ENCODE assay signal across 1 cellular context in the genomic region with DNA sequence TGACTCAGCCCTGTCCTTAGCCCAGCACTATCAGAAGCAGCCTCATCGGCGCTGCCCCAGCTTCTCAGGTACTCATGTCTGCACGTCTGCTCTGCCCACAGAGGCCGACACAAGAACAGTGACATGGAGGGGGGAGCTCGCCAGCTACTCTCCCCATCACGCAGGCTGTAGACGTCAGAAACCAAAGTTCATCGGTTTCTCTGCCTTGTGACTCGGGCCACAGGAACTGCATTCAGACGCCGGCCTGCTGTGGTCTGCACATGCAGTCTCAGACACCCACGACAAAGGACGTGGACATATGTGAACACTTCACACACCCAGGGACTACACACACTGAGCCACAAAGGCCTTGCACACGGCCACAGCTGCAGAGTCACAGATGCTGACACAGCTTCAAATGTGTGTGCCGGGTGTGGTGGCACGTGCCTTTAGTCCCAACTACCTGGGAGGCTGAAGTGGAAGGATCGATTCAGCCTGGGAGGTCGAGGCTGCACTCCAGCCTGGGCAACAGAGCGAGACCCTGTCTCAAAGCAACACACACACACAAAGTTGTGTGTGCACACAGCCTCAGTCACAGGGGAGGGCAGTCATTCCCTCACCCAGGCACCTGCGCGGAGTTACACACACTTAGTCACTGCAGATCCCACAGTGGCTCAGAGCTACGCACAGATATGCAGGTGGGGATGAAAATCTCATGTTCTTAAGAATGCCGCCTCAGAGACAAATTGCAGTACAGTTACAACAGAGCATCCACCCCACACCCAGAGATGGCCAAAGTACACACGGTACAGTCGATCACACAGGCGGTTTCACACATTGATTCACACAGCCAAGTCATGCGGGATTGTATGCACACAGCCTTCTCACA.
TF ChIP-seq lines count a peak whose summit lies in the region.

No MANE protein-coding gene starts in this region.

TF ChIP-seq in GM23338, 12 proteins besides CTCF, POLR2A, EP300 and RAD21 (continued from another document):
- TF ChIP-seq, protein P1, sequence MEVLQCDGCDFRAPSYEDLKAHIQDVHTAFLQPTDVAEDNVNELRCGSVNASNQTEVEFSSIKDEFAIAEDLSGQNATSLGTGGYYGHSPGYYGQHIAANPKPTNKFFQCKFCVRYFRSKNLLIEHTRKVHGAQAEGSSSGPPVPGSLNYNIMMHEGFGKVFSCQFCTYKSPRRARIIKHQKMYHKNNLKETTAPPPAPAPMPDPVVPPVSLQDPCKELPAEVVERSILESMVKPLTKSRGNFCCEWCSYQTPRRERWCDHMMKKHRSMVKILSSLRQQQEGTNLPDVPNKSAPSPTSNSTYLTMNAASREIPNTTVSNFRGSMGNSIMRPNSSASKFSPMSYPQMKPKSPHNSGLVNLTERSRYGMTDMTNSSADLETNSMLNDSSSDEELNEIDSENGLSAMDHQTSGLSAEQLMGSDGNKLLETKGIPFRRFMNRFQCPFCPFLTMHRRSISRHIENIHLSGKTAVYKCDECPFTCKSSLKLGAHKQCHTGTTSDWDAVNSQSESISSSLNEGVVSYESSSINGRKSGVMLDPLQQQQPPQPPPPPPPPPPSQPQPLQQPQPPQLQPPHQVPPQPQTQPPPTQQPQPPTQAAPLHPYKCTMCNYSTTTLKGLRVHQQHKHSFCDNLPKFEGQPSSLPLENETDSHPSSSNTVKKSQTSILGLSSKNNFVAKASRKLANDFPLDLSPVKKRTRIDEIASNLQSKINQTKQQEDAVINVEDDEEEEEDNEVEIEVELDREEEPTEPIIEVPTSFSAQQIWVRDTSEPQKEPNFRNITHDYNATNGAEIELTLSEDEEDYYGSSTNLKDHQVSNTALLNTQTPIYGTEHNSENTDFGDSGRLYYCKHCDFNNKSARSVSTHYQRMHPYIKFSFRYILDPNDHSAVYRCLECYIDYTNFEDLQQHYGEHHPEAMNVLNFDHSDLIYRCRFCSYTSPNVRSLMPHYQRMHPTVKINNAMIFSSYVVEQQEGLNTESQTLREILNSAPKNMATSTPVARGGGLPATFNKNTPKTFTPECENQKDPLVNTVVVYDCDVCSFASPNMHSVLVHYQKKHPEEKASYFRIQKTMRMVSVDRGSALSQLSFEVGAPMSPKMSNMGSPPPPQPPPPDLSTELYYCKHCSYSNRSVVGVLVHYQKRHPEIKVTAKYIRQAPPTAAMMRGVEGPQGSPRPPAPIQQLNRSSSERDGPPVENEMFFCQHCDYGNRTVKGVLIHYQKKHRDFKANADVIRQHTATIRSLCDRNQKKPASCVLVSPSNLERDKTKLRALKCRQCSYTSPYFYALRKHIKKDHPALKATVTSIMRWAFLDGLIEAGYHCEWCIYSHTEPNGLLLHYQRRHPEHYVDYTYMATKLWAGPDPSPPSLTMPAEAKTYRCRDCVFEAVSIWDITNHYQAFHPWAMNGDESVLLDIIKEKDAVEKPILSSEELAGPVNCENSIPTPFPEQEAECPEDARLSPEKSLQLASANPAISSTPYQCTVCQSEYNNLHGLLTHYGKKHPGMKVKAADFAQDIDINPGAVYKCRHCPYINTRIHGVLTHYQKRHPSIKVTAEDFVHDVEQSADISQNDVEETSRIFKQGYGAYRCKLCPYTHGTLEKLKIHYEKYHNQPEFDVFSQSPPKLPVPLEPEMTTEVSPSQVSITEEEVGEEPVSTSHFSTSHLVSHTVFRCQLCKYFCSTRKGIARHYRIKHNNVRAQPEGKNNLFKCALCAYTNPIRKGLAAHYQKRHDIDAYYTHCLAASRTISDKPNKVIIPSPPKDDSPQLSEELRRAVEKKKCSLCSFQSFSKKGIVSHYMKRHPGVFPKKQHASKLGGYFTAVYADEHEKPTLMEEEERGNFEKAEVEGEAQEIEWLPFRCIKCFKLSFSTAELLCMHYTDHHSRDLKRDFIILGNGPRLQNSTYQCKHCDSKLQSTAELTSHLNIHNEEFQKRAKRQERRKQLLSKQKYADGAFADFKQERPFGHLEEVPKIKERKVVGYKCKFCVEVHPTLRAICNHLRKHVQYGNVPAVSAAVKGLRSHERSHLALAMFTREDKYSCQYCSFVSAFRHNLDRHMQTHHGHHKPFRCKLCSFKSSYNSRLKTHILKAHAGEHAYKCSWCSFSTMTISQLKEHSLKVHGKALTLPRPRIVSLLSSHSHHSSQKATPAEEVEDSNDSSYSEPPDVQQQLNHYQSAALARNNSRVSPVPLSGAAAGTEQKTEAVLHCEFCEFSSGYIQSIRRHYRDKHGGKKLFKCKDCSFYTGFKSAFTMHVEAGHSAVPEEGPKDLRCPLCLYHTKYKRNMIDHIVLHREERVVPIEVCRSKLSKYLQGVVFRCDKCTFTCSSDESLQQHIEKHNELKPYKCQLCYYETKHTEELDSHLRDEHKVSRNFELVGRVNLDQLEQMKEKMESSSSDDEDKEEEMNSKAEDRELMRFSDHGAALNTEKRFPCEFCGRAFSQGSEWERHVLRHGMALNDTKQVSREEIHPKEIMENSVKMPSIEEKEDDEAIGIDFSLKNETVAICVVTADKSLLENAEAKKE (CRISPR knock-in tag; IDR thresholded peaks at IDR 0.05): no peak
- TF ChIP-seq, protein P2, sequence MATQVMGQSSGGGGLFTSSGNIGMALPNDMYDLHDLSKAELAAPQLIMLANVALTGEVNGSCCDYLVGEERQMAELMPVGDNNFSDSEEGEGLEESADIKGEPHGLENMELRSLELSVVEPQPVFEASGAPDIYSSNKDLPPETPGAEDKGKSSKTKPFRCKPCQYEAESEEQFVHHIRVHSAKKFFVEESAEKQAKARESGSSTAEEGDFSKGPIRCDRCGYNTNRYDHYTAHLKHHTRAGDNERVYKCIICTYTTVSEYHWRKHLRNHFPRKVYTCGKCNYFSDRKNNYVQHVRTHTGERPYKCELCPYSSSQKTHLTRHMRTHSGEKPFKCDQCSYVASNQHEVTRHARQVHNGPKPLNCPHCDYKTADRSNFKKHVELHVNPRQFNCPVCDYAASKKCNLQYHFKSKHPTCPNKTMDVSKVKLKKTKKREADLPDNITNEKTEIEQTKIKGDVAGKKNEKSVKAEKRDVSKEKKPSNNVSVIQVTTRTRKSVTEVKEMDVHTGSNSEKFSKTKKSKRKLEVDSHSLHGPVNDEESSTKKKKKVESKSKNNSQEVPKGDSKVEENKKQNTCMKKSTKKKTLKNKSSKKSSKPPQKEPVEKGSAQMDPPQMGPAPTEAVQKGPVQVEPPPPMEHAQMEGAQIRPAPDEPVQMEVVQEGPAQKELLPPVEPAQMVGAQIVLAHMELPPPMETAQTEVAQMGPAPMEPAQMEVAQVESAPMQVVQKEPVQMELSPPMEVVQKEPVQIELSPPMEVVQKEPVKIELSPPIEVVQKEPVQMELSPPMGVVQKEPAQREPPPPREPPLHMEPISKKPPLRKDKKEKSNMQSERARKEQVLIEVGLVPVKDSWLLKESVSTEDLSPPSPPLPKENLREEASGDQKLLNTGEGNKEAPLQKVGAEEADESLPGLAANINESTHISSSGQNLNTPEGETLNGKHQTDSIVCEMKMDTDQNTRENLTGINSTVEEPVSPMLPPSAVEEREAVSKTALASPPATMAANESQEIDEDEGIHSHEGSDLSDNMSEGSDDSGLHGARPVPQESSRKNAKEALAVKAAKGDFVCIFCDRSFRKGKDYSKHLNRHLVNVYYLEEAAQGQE (IDR thresholded peaks at IDR 0.05; ENCODE audit: unreplicated experiment): no peak
- TF ChIP-seq, protein P3, sequence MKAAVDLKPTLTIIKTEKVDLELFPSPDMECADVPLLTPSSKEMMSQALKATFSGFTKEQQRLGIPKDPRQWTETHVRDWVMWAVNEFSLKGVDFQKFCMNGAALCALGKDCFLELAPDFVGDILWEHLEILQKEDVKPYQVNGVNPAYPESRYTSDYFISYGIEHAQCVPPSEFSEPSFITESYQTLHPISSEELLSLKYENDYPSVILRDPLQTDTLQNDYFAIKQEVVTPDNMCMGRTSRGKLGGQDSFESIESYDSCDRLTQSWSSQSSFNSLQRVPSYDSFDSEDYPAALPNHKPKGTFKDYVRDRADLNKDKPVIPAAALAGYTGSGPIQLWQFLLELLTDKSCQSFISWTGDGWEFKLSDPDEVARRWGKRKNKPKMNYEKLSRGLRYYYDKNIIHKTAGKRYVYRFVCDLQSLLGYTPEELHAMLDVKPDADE (IDR thresholded peaks at IDR 0.05): no peak
